In the genomic region with DNA sequence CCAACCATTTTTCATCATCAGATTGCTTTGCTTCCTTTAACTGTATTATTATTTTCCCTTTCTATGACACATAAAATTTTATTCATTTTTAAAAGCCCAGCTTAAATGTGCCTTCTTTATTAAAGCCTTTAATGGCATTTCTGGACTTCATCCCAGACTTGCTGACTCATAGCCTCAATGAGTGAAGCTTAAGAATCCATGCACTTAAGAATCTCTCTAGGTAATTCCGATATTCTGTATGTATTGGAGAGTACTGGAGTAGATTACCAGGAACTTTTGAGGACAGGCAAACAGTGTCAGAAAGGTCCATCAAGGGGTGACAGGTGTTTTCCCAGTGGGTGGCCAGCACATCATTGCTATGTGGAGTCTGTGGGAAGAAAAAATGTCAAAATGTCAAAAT, we compare ENCODE assay signal across 9 cellular contexts.
A peak's percentile ranks its signal among the peaks of the same experiment; 100 is the strongest.
DNase-seq lines count a peak whose midpoint lies in the region; TF ChIP-seq lines count a peak whose summit lies in the region.
"Had no signal": no experiment of that assay in that cellular context is flagged by ENCODE, and none has a peak within 500 bp of the region (broad histone marks: within the 10 kb centered on the region; RNA-seq: fewer than 3 reads in every experiment).

No MANE protein-coding gene starts in this region.

- TF ChIP-seq CTCF in AG09309 (IDR thresholded peaks at IDR 0.05; ENCODE audit: control insufficient read depth, insufficient read depth, low read depth, low read length, missing control alignments) (no peak), GM20000 (IDR thresholded peaks at IDR 0.05; ENCODE audit: extremely low read depth, missing control alignments) (no peak), tibial artery (IDR thresholded peaks at IDR 0.05) (no peak)

- no peaks in the 10 kb centered on the region for H3K36me3 ChIP-seq in tibial artery

- H3K27ac ChIP-seq in tibial artery, result no peak overlapping the region

- DNase-seq in AG09309 (ENCODE audit: low read depth) (peak; percentile 87), HS-27A (ENCODE audit: low read depth) (peak; percentile 97), amniotic stem cell (lab: John Stamatoyannopoulos, UW) (peak; percentile 80), iris pigment epithelial cell (ENCODE audit: low read depth) (peak; percentile 97), C1 segment of cervical spinal cord (lab: John Stamatoyannopoulos, UW) (no peak), GM20000 (ENCODE audit: low spot score) (no peak), tibial artery (no peak)
- DNase-seq in stimulated activated CD4-positive, alpha-beta T cell treated with anti-CD3 and anti-CD28 coated beads, Interleukin-4, amount 100 ng/mL, for 4 hours, result no peak
- DNase-seq: mesendoderm had no signal

- intact Hi-C loops in tibial artery (cut with DNase I; ENCODE audit: low total_unique reads), result no loop called here

- H3K9me3 ChIP-seq in tibial artery, result no peaks in the 10 kb centered on the region

- H3K4me3 ChIP-seq in AG09309 (ENCODE audit: control insufficient read depth, low read depth, low read length) (no peak overlapping the region), tibial artery (no peak overlapping the region)

- H3K4me1 ChIP-seq in tibial artery, result peaks cover 0 to 36% (median 3%) of the 10 kb centered on the region in 4 donors

- H3K27me3 ChIP-seq in tibial artery, result no peaks in the 10 kb centered on the region

Comparison
In these comparisons a context has a peak if more than half of its experiments do, and no peak if none do; other contexts are left out.
1. DNase-seq: peak in AG09309 (single experiment), HS-27A (single experiment), amniotic stem cell (single experiment) and iris pigment epithelial cell (single experiment); none in C1 segment of cervical spinal cord (0 of 14), GM20000 (single experiment), stimulated activated CD4-positive, alpha-beta T cell treated with anti-CD3 and anti-CD28 coated beads, Interleukin-4, amount 100 ng/mL, for 4 hours (0 of 2) and tibial artery (0 of 2).